ENCODE assay signal across 13 cellular contexts in genomic region chr1:19734056-19734455, GRCh38.
"Had no signal": no experiment of that assay in that cellular context is flagged by ENCODE, and none has a peak within 500 bp of the region (broad histone marks: within the 10 kb centered on the region; RNA-seq: fewer than 3 reads in every experiment).

No MANE protein-coding gene starts in this region.

- H3K27ac ChIP-seq: cardiac muscle cell, lower lobe of right lung had no signal

- ATAC-seq: activated CD4-positive, alpha-beta T cell treated with anti-CD3 and anti-CD28 coated beads for 36 hours; activated naive CD4-positive, alpha-beta T cell treated with anti-CD3 and anti-CD28 coated beads, Interleukin-2, amount 50 U/mL, for 72 hours; left colon; lower lobe of right lung; stimulated activated memory B cell treated with anti-CD40 and anti-IgM and Interleukin-4, amounts not matched to agents 10 μg/mL and 1 μg/mL and 100 μg/mL, for 72 hours had no signal

- H3K4me1 ChIP-seq: lower lobe of right lung had no signal

- H3K36me3 ChIP-seq: cardiac muscle cell had no signal

- H3K4me3 ChIP-seq: cardiac muscle cell, lower lobe of right lung had no signal

- DNase-seq: activated CD4-positive, alpha-beta memory T cell treated with anti-CD3 and anti-CD28 coated beads, Interleukin-2, amount 10 ng/mL, durations not matched to agents 7 days and 5 days; activated CD4-positive, alpha-beta T cell treated with anti-CD3 and anti-CD28 coated beads for 36 hours; activated CD8-positive, alpha-beta memory T cell treated with anti-CD3 and anti-CD28 coated beads, Interleukin-2, amount 50 U/mL, for 4 hours; activated effector memory CD4-positive, alpha-beta T cell treated with anti-CD3 and anti-CD28 coated beads, Interleukin-2, amount 50 U/mL, for 16 hours; activated T-cell treated with anti-CD3 and anti-CD28 coated beads, Interleukin-2, amount 50 U/mL, for 48 hours; effector CD8-positive, alpha-beta T cell; foreskin melanocyte; left colon; lower lobe of right lung; trophoblast cell had no signal
